13 cellular contexts compared by ENCODE assay signal in genomic region chr11:124801636-124802312, GRCh38. TPM values are rescaled to one million over a fixed set of nuclear protein-coding genes. Genes with fewer than 3 reads are reported as not detected.
DNase-seq lines count a peak whose midpoint lies in the region; ATAC-seq and TF ChIP-seq lines count a peak whose summit lies in the region.
"Had no signal": no experiment of that assay in that cellular context is flagged by ENCODE, and none has a peak within 500 bp of the region (broad histone marks: within the 10 kb centered on the region; RNA-seq: fewer than 3 reads in every experiment).

No MANE protein-coding gene starts in this region.

- no peaks in the 10 kb centered on the region for H3K9me3 ChIP-seq in CD4-positive, alpha-beta memory T cell (ENCODE audit: control insufficient read depth in 1 of 2, low read length in 2 of 2)
- no peaks in the 10 kb centered on the region for H3K9me3 ChIP-seq in endodermal cell (ENCODE audit: control insufficient read depth, low read length)
- H3K9me3 ChIP-seq: gastrocnemius medialis, spleen had no signal

- no peak overlapping the region for H3K9ac ChIP-seq in endodermal cell (ENCODE audit: extremely low read depth, low read length, poor library complexity, severe bottlenecking)

- peaks cover 12 to 14% of the 10 kb centered on the region in 2 donors for H3K36me3 Mint-ChIP-seq in CD4-positive, alpha-beta memory T cell
- H3K36me3 Mint-ChIP-seq in IgD-negative memory B cell (peaks cover 3% of the 10 kb centered on the region), endodermal cell (ENCODE audit: low read depth) (no peaks in the 10 kb centered on the region), neural crest cell (ENCODE audit: low read depth) (peaks cover 10% of the 10 kb centered on the region)

- no peak overlapping the region for H3K4me3 ChIP-seq in CD4-positive, alpha-beta memory T cell (ENCODE audit: low read length in 2 of 2)
- H3K4me3 ChIP-seq in endodermal cell (ENCODE audit: low read length), result no peak overlapping the region

- peak overlapping the region; percentile 19 to 95 (median 72) for H3K27ac Mint-ChIP-seq in CD4-positive, alpha-beta memory T cell
- peak overlapping the region in 1 of 3 donors; percentile 92 for H3K27ac Mint-ChIP-seq in IgD-negative memory B cell
- no peak overlapping the region for H3K27ac Mint-ChIP-seq in endodermal cell
- no peak overlapping the region for H3K27ac Mint-ChIP-seq in neural crest cell (ENCODE audit: unreplicated experiment)

- peaks cover 17 to 36% (median 26%) of the 10 kb centered on the region in 4 donors for H3K4me1 Mint-ChIP-seq in CD4-positive, alpha-beta memory T cell
- H3K4me1 Mint-ChIP-seq in IgD-negative memory B cell (peaks cover 12 to 22% (median 19%) of the 10 kb centered on the region in 3 donors), endodermal cell (peaks cover 21% of the 10 kb centered on the region), neural crest cell (peaks cover 34% of the 10 kb centered on the region)

- no peak for ATAC-seq in GM21825 (IDR thresholded peaks at IDR 0.05; ENCODE audit: unreplicated experiment)

- H3K27ac ChIP-seq in CD4-positive, alpha-beta memory T cell (ENCODE audit: low read depth, low read length), result no peak overlapping the region
- H3K27ac ChIP-seq in endodermal cell (ENCODE audit: low read depth, low read length), result no peak overlapping the region

- 83 to 98% methylated on average over 5 to 8 of the region's 8 CpGs for WGBS in endodermal cell (ENCODE audit: insufficient coverage in 1 of 2, insufficient read length in 1 of 2), 2 experiments

- intact Hi-C loops in CD4-positive, alpha-beta memory T cell (cut with micrococcal nuclease), result loop anchor here (2.0 kb wide), 2 partner anchors 35 to 55 kb away; no protein-coding TSS in a partner anchor

- H3K9me3 Mint-ChIP-seq in CD4-positive, alpha-beta memory T cell, result no peaks in the 10 kb centered on the region
- H3K9me3 Mint-ChIP-seq in IgD-negative memory B cell (no peaks in the 10 kb centered on the region), endodermal cell (no peaks in the 10 kb centered on the region), neural crest cell (no peaks in the 10 kb centered on the region)

- CTCF ChIA-PET in CD4-positive, alpha-beta memory T cell (lab: Charles Lee; ENCODE audit: partially characterized antibody), result interaction anchor here (1.2 to 12.2 kb wide), 10 partner anchors 9 to 157 kb away, joined by 3 to 98 read pairs (median 4); no protein-coding TSS in a partner anchor
- CTCF ChIA-PET in HEK293T (lab: Yijun Ruan, JAX), result interaction anchor here (0.7 to 1.4 kb wide), 3 partner anchors 11 to 44 kb away, joined by 3 to 5 read pairs (median 4); no protein-coding TSS in a partner anchor

- H3K27me3 ChIP-seq in CD4-positive, alpha-beta memory T cell (ENCODE audit: insufficient read depth, low read length), result no peaks in the 10 kb centered on the region
- no peaks in the 10 kb centered on the region for H3K27me3 ChIP-seq in endodermal cell (ENCODE audit: control insufficient read depth, insufficient read depth, low read length, poor library complexity, severe bottlenecking)
- H3K27me3 ChIP-seq: gastrocnemius medialis had no signal

- H3K4me3 Mint-ChIP-seq in CD4-positive, alpha-beta memory T cell, result peak overlapping the region; percentile 39 to 89 (median 62)
- H3K4me3 Mint-ChIP-seq in IgD-negative memory B cell (peak overlapping the region; percentile 16 to 99 (median 72)), endodermal cell (peak overlapping the region; percentile 74), neural crest cell (peak overlapping the region; percentile 87)

- TF ChIP-seq CTCF in endodermal cell (conservative IDR thresholded peaks at IDR 0.05) (no peak), neural crest cell (conservative IDR thresholded peaks at IDR 0.05) (no peak)

- POLR2A ChIA-PET in CD4-positive, alpha-beta memory T cell (lab: Charles Lee; ENCODE audit: partially characterized antibody), result interaction anchor here (1.1 to 4.4 kb wide), 8 partner anchors 31 to 309 kb away, joined by 4 to 45 read pairs (median 12); partner anchors contain the start of genes SIAE, SPA17 and TMEM218
- POLR2A ChIA-PET in HEK293T (lab: Yijun Ruan, JAX), result interaction anchor here (0.9 to 3.5 kb wide), 5 partner anchors 11 to 151 kb away, joined by 3 to 19 read pairs (median 4); partner anchors contain the start of genes SIAE and SPA17

- DNase-seq in CD4-positive, alpha-beta memory T cell, result no peak
- DNase-seq in endodermal cell (no peak), neural crest cell (ENCODE audit: low read depth, low spot score) (no peak), HEK293T (ENCODE audit: extremely low spot score) (no peak), NCI-H82 treated with DMSO at 0.1 percent for 48 hours (lab: John Stamatoyannopoulos, UW; ENCODE audit: unreplicated experiment) (no peak)
- DNase-seq: gastrocnemius medialis; H7; NCI-H1417 treated with DMSO at 0.1 percent for 48 hours; spleen; stimulated activated naive CD4-positive, alpha-beta T cell treated with Interleukin-2 at 50 U/mL for 16 hours; WERI-Rb-1 had no signal

- H3K4me1 ChIP-seq in CD4-positive, alpha-beta memory T cell (ENCODE audit: insufficient read depth, low read length), result peaks cover 28% of the 10 kb centered on the region
- peaks cover 4% of the 10 kb centered on the region for H3K4me1 ChIP-seq in endodermal cell (ENCODE audit: control insufficient read depth, insufficient read depth, low read length)

- H3K36me3 ChIP-seq in CD4-positive, alpha-beta memory T cell (ENCODE audit: insufficient read depth, low read length), result no peaks in the 10 kb centered on the region
- H3K36me3 ChIP-seq in endodermal cell (ENCODE audit: control insufficient read depth, insufficient read depth, low read length), result no peaks in the 10 kb centered on the region

- peaks cover 0 to 2% of the 10 kb centered on the region in 2 donors for H3K27me3 Mint-ChIP-seq in CD4-positive, alpha-beta memory T cell
- H3K27me3 Mint-ChIP-seq in IgD-negative memory B cell (no peaks in the 10 kb centered on the region), endodermal cell (ENCODE audit: insufficient read depth) (no peaks in the 10 kb centered on the region), neural crest cell (ENCODE audit: low read depth) (no peaks in the 10 kb centered on the region)

TF ChIP-seq in HEK293T, 16 proteins besides CTCF, POLR2A, EP300 and RAD21:
- TF ChIP-seq CTBP1 (IDR thresholded peaks at IDR 0.05; ENCODE audit: borderline replicate concordance), result no peak
- no peak for TF ChIP-seq PKNOX1 (IDR thresholded peaks at IDR 0.05)
- TF ChIP-seq ELF4 (IDR thresholded peaks at IDR 0.05), result no peak
- no peak for TF ChIP-seq BHLHE40 (IDR thresholded peaks at IDR 0.05; ENCODE audit: borderline replicate concordance)
- TF ChIP-seq ARNT (IDR thresholded peaks at IDR 0.05), result no peak
- no peak for TF ChIP-seq HDGF (IDR thresholded peaks at IDR 0.05; ENCODE audit: borderline replicate concordance)
- no peak for TF ChIP-seq FOXK2 (IDR thresholded peaks at IDR 0.05)
- TF ChIP-seq NFRKB (IDR thresholded peaks at IDR 0.05), result no peak
- no peak for TF ChIP-seq ZNF384 (IDR thresholded peaks at IDR 0.05)
- no peak for TF ChIP-seq FOXA1 (IDR thresholded peaks at IDR 0.05)
- no peak for TF ChIP-seq LEF1 (IDR thresholded peaks at IDR 0.05; ENCODE audit: borderline replicate concordance)
- TF ChIP-seq FOXM1 (IDR thresholded peaks at IDR 0.05; ENCODE audit: borderline replicate concordance), result no peak
- no peak for TF ChIP-seq L3MBTL2 (conservative IDR thresholded peaks at IDR 0.05)
- no peak for TF ChIP-seq TARDBP (IDR thresholded peaks at IDR 0.05)
- TF ChIP-seq SUZ12 (IDR thresholded peaks at IDR 0.05), result no peak
- no peak for TF ChIP-seq SP1 (IDR thresholded peaks at IDR 0.05)

RNA-seq across cellular contexts. Expression of gene MSANTD2, which starts 1.6 kb away (rescaled TPM):
- total RNA-seq in CD4-positive, alpha-beta memory T cell, result 10 to 100 TPM; 25.9 to 26.3 TPM
- 1 to 10 TPM; 2.4 to 5.9 TPM for polyA plus RNA-seq in CD4-positive, alpha-beta memory T cell
- 7.1 TPM for polyA plus RNA-seq in IgD-negative memory B cell
- total RNA-seq in endodermal cell (10 to 100 TPM; 18.3 to 21.3 TPM), neural crest cell (28.7 and 29.0 TPM in 2 replicates)
- polyA plus RNA-seq in endodermal cell (2013, experiment 1 of 2), result 17.1 TPM
- 16.2 TPM for polyA plus RNA-seq in endodermal cell (2013, experiment 2 of 2)

RNA-seq across cellular contexts. Expression of gene ESAM, which starts 39.7 kb away (rescaled TPM):
- total RNA-seq in CD4-positive, alpha-beta memory T cell, result 1 to 10 TPM; 1.5 to 1.8 TPM
- polyA plus RNA-seq in CD4-positive, alpha-beta memory T cell, result 1 to 10 TPM; 1.3 to 3.2 TPM
- polyA plus RNA-seq in IgD-negative memory B cell, result 2.5 TPM
- total RNA-seq in endodermal cell, result under 1 TPM; 0.31 to 0.68 TPM
- polyA plus RNA-seq in endodermal cell (2013, experiment 1 of 2), result 1.4 TPM
- polyA plus RNA-seq in endodermal cell (2013, experiment 2 of 2), result 1.7 TPM
- total RNA-seq in neural crest cell, result 0.96 and 1.1 TPM in 2 replicates

RNA-seq across cellular contexts. Expression of gene VSIG2, which starts 49.7 kb away (rescaled TPM):
- total RNA-seq in CD4-positive, alpha-beta memory T cell, result under 1 TPM; 0.55 to 0.87 TPM
- under 1 TPM; 0.39 to 0.80 TPM for polyA plus RNA-seq in CD4-positive, alpha-beta memory T cell
- not detected for polyA plus RNA-seq in IgD-negative memory B cell
- total RNA-seq in endodermal cell (1 to 10 TPM; 1.1 to 3.4 TPM), neural crest cell (not detected in 2 replicates)
- polyA plus RNA-seq in endodermal cell (2013, experiment 1 of 2), result not detected
- polyA plus RNA-seq in endodermal cell (2013, experiment 2 of 2), result not detected

Comparison
In these comparisons a context has a peak if more than half of its experiments do, and no peak if none do; other contexts are left out.
1. H3K27ac Mint-ChIP-seq: peak in CD4-positive, alpha-beta memory T cell (7 of 7); none in endodermal cell (single experiment) and neural crest cell (single experiment).
2. Peak in every context shown above with its lines, with median percentiles within 50 percentile points of each other: H3K4me3 Mint-ChIP-seq.